Comparison of ENCODE assay signal across 20 cellular contexts in the genomic region with DNA sequence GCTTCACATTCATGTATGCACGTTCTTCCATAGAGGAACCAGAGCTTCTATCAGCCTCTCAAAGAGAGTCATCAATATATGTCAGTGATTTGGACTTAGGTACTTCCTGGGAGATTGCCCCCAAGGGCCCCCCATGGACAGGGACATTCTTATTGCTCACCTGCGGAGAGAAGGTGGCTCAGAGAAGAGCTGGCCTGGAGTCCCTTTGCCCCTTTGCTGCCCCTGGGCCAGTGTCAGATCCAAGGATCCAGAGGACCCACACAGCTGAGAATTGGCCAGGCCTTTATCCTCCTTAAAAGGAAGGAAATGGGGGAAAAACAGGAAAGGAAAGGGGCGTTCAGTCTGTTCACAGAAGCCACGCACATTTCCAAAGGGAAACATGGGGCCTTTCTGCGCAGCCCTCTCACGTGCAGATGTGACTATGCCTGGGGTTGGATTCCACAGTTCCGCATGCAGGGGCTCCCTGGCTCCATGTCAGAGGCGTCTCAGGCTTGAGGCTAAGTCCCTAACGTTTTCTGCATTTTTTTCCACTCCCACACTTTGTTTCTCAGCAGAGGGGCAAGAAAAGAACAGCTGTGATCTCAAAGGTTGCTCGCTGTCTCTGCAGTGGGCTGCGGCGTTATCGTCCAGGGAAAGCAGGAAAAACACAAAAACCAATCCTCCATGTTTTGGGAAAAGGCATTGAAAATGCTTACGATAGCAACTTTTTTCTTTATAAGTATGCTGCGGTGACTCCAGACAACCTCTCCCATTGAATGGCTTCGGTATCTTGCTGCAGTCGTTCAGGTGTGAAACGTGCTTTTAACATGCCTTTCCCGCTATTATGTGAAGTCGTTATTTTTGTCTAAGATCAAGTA. TPM values are rescaled to one million over a fixed set of nuclear protein-coding genes. Genes with fewer than 3 reads are reported as not detected.
"Had no signal": no experiment of that assay in that cellular context is flagged by ENCODE, and none has a peak within 500 bp of the region (broad histone marks: within the 10 kb centered on the region; RNA-seq: fewer than 3 reads in every experiment).

No MANE protein-coding gene starts in this region.

- H2AFZ ChIP-seq: parathyroid adenoma had no signal

- H3K9me3 ChIP-seq: esophagus squamous epithelium, heart left ventricle, left lung, stomach, thyroid gland had no signal

- ATAC-seq: foreskin keratinocyte, left lung had no signal

- H3K79me2 ChIP-seq: parathyroid adenoma had no signal

- DNase-seq: activated CD4-positive, alpha-beta T cell treated with anti-CD3 and anti-CD28 coated beads, Interleukin-2, amount 10 ng/mL, durations not matched to agents 7 days and 5 days; activated CD4-positive, CD25-positive, alpha-beta regulatory T cell; activated naive CD4-positive, alpha-beta T cell treated with anti-CD3 and anti-CD28 coated beads, Interleukin-2, amount 50 U/mL, for 16 hours; activated T-cell treated with anti-CD3 and anti-CD28 coated beads, Interleukin-2, amount 50 U/mL, for 1 hour; amniotic stem cell; brain microvascular endothelial cell; cerebellar nuclear complex; esophagus squamous epithelium; foreskin keratinocyte; heart left ventricle; left lung; mesenchymal stem cell; small intestine; stomach; T-helper 2 cell; thyroid gland had no signal

- H3K4me3 ChIP-seq: esophagus squamous epithelium, heart left ventricle, left lung, stomach, thyroid gland had no signal

- H3K4me1 ChIP-seq: foreskin keratinocyte, parathyroid adenoma, thyroid gland had no signal

- H3K36me3 ChIP-seq: brain microvascular endothelial cell, esophagus squamous epithelium, thyroid gland had no signal

- H3K9ac ChIP-seq: parathyroid adenoma had no signal

- H3K27ac ChIP-seq: brain microvascular endothelial cell, foreskin keratinocyte, heart left ventricle, left lung, parathyroid adenoma, stomach, thyroid gland had no signal

- H3K27me3 ChIP-seq: brain microvascular endothelial cell, foreskin keratinocyte, left lung, stomach, thyroid gland had no signal

RNA-seq across cellular contexts. Expression of a gene that starts 5.9 kb away (rescaled TPM):
- total RNA-seq: activated CD4-positive, alpha-beta T cell treated with anti-CD3 and anti-CD28 coated beads, Interleukin-2, amount 10 ng/mL, durations not matched to agents 7 days and 5 days had no signal

RNA-seq across cellular contexts. Expression of a gene that starts 10.8 kb away (rescaled TPM):
- total RNA-seq: activated CD4-positive, alpha-beta T cell treated with anti-CD3 and anti-CD28 coated beads, Interleukin-2, amount 10 ng/mL, durations not matched to agents 7 days and 5 days; activated CD8-positive, alpha-beta memory T cell treated with anti-CD3 and anti-CD28 coated beads for 36 hours; dermis microvascular lymphatic vessel endothelial cell; esophagus squamous epithelium; foreskin keratinocyte; heart left ventricle; left lung; stomach; thyroid gland had no signal
- polyA plus RNA-seq: foreskin keratinocyte, heart left ventricle, neural cell, small intestine, stomach had no signal

RNA-seq across cellular contexts. Expression of a gene that starts 24.5 kb away (rescaled TPM):
- total RNA-seq: activated CD4-positive, alpha-beta T cell treated with anti-CD3 and anti-CD28 coated beads, Interleukin-2, amount 10 ng/mL, durations not matched to agents 7 days and 5 days; activated CD8-positive, alpha-beta memory T cell treated with anti-CD3 and anti-CD28 coated beads for 36 hours; dermis microvascular lymphatic vessel endothelial cell; foreskin keratinocyte; thyroid gland had no signal
- polyA plus RNA-seq: foreskin keratinocyte, neural cell had no signal
